In genomic region chr5:145347026-145347616, GRCh38 we compare ENCODE assay signal across 8 cellular contexts.
DNase-seq lines count a peak whose midpoint lies in the region; ATAC-seq and TF ChIP-seq lines count a peak whose summit lies in the region.

No MANE protein-coding gene starts in this region.

- intact Hi-C loops in left colon (cut with DNase I, micrococcal nuclease): no loop called here

- DNase-seq in NCI-H2081 (lab: John Stamatoyannopoulos, UW) (peak; percentile 6 to 14), NCI-H2081 treated with DMSO at 0.1 percent for 48 hours (lab: John Stamatoyannopoulos, UW) (no peak), HL-60 (ENCODE audit: low read depth in 1 of 2, low spot score in 1 of 2) (no peak), left colon (no peak), NK-92 (lab: John Stamatoyannopoulos, UW; ENCODE audit: unreplicated experiment) (no peak)

- H3K4me3 ChIP-seq in HL-60 (replicated peaks; ENCODE audit: insufficient read depth, low read length) (no peak overlapping the region), WI38 (ENCODE audit: low read depth, low read length) (no peak overlapping the region)

- no peaks in the 10 kb centered on the region for H3K27me3 ChIP-seq in HL-60 (ENCODE audit: insufficient read depth, poor library complexity, severe bottlenecking)

- TF ChIP-seq CTCF in HL-60 (IDR thresholded peaks at IDR 0.05; ENCODE audit: insufficient read depth, low read length) (peak; percentile 19), WI38 (IDR thresholded peaks at IDR 0.05; ENCODE audit: low read depth, low read length) (peak; percentile 81)

- no peak overlapping the region for H3K27ac ChIP-seq in HL-60 (replicated peaks)

- ATAC-seq in left colon: peak; percentile 46
- no peak for ATAC-seq in GM18873 (IDR thresholded peaks at IDR 0.05; ENCODE audit: low FRiP score, unreplicated experiment)
- no peak for ATAC-seq in HG03025 (IDR thresholded peaks at IDR 0.05; ENCODE audit: low FRiP score, unreplicated experiment)

Comparison
In these comparisons a context has a peak if more than half of its experiments do, and no peak if none do; other contexts are left out.
1. DNase-seq: peak in NCI-H2081 (2 of 2); none in NCI-H2081 treated with DMSO at 0.1 percent for 48 hours (single experiment), HL-60 (0 of 2), left colon (0 of 2) and NK-92 (single experiment).